Comparison of ENCODE assay signal across 2 cellular contexts in genomic region chr16:23464196-23464595, GRCh38.
TF ChIP-seq lines count a peak whose summit lies in the region.

No MANE protein-coding gene starts in this region.

TF ChIP-seq in GM12878, 131 proteins besides CTCF, POLR2A, EP300 and RAD21:
- TF ChIP-seq RFX5 (IDR thresholded peaks at IDR 0.05; ENCODE audit: low read depth, low read length) (no peak), RCOR1 (conservative IDR thresholded peaks at IDR 0.05; ENCODE audit: low read depth, low read length) (no peak), ZNF217 (IDR thresholded peaks at IDR 0.05) (no peak), ZNF622 (IDR thresholded peaks at IDR 0.05) (no peak), SMARCA5 (IDR thresholded peaks at IDR 0.05) (no peak), PML (IDR thresholded peaks at IDR 0.05; ENCODE audit: low read length) (no peak), LARP7 (IDR thresholded peaks at IDR 0.05) (no peak), STAT3 (IDR thresholded peaks at IDR 0.05; ENCODE audit: low read depth, low read length) (no peak), SIX5 (IDR thresholded peaks at IDR 0.05; ENCODE audit: low read depth, low read length, severe bottlenecking) (no peak), ZNF592 (IDR thresholded peaks at IDR 0.05) (no peak), TCF7 (IDR thresholded peaks at IDR 0.05; ENCODE audit: borderline replicate concordance) (no peak)
- TF ChIP-seq, protein P1, sequence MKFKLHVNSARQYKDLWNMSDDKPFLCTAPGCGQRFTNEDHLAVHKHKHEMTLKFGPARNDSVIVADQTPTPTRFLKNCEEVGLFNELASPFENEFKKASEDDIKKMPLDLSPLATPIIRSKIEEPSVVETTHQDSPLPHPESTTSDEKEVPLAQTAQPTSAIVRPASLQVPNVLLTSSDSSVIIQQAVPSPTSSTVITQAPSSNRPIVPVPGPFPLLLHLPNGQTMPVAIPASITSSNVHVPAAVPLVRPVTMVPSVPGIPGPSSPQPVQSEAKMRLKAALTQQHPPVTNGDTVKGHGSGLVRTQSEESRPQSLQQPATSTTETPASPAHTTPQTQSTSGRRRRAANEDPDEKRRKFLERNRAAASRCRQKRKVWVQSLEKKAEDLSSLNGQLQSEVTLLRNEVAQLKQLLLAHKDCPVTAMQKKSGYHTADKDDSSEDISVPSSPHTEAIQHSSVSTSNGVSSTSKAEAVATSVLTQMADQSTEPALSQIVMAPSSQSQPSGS (IDR thresholded peaks at IDR 0.05; ENCODE audit: low read length) = no peak
- TF ChIP-seq, protein P2, sequence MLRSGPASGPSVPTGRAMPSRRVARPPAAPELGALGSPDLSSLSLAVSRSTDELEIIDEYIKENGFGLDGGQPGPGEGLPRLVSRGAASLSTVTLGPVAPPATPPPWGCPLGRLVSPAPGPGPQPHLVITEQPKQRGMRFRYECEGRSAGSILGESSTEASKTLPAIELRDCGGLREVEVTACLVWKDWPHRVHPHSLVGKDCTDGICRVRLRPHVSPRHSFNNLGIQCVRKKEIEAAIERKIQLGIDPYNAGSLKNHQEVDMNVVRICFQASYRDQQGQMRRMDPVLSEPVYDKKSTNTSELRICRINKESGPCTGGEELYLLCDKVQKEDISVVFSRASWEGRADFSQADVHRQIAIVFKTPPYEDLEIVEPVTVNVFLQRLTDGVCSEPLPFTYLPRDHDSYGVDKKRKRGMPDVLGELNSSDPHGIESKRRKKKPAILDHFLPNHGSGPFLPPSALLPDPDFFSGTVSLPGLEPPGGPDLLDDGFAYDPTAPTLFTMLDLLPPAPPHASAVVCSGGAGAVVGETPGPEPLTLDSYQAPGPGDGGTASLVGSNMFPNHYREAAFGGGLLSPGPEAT (IDR thresholded peaks at IDR 0.05; ENCODE audit: low read depth) = no peak
TF ChIP-seq in GM12878: peak in this region for 0.

TF ChIP-seq in HepG2, 621 proteins besides CTCF, POLR2A, EP300 and RAD21:
- TF ChIP-seq PRPF4 (IDR thresholded peaks at IDR 0.05; ENCODE audit: low read depth, low read length, poor library complexity, severe bottlenecking) (no peak), ZNF142 (CRISPR knock-in tag; IDR thresholded peaks at IDR 0.05) (no peak), STAT5B (CRISPR knock-in tag; IDR thresholded peaks at IDR 0.05) (no peak), KDM5A (IDR thresholded peaks at IDR 0.05; ENCODE audit: borderline replicate concordance, low read length) (no peak), ZNF10 (CRISPR knock-in tag; IDR thresholded peaks at IDR 0.05; ENCODE audit: borderline replicate concordance, low read depth) (no peak), TP53 (CRISPR knock-in tag; conservative IDR thresholded peaks at IDR 0.05) (no peak), USF2 (IDR thresholded peaks at IDR 0.05; ENCODE audit: low read depth, low read length) (no peak), USF2 (CRISPR knock-in tag; IDR thresholded peaks at IDR 0.05; ENCODE audit: borderline replicate concordance) (no peak), ZIK1 (CRISPR knock-in tag; IDR thresholded peaks at IDR 0.05; ENCODE audit: borderline replicate concordance, low read depth) (no peak), YY1 (IDR thresholded peaks at IDR 0.05; ENCODE audit: insufficient read depth, insufficient replicate concordance, low read depth, low read length) (no peak), ZNF335 (CRISPR knock-in tag; IDR thresholded peaks at IDR 0.05) (no peak), NRL (CRISPR knock-in tag; IDR thresholded peaks at IDR 0.05; ENCODE audit: borderline replicate concordance) (no peak)
- TF ChIP-seq, protein P3, sequence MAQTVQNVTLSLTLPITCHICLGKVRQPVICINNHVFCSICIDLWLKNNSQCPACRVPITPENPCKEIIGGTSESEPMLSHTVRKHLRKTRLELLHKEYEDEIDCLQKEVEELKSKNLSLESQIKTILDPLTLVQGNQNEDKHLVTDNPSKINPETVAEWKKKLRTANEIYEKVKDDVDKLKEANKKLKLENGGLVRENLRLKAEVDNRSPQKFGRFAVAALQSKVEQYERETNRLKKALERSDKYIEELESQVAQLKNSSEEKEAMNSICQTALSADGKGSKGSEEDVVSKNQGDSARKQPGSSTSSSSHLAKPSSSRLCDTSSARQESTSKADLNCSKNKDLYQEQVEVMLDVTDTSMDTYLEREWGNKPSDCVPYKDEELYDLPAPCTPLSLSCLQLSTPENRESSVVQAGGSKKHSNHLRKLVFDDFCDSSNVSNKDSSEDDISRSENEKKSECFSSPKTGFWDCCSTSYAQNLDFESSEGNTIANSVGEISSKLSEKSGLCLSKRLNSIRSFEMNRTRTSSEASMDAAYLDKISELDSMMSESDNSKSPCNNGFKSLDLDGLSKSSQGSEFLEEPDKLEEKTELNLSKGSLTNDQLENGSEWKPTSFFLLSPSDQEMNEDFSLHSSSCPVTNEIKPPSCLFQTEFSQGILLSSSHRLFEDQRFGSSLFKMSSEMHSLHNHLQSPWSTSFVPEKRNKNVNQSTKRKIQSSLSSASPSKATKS (CRISPR knock-in tag; IDR thresholded peaks at IDR 0.05) = no peak
- TF ChIP-seq, protein P4, sequence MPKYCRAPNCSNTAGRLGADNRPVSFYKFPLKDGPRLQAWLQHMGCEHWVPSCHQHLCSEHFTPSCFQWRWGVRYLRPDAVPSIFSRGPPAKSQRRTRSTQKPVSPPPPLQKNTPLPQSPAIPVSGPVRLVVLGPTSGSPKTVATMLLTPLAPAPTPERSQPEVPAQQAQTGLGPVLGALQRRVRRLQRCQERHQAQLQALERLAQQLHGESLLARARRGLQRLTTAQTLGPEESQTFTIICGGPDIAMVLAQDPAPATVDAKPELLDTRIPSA (CRISPR knock-in tag; IDR thresholded peaks at IDR 0.05; ENCODE audit: borderline replicate concordance) = no peak
